Comparison of ENCODE assay signal across 1 cellular context in the genomic region with DNA sequence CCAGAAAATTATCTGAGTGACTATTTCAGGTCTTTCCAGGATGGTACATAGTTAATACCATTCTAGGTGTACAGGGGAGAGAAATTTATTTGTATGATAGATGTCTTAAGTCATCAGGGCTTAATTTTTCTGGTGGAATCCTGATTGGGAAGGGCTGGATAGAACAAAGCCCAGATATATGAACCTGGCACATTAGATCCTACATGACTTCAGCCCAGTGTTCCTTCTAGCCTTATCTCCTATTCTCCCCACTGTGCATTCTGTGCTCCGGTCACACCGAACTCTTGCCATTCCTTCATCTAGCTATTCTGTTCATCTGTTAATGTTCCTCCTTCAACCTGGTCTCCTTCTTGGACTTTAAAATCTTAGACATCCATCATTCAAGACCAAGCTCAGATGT.
A peak's percentile ranks its signal among the peaks of the same experiment; 100 is the strongest.
TF ChIP-seq lines count a peak whose summit lies in the region.

No MANE protein-coding gene starts in this region.

TF ChIP-seq in K562, 482 proteins besides CTCF, POLR2A, EP300 and RAD21 (continues in another document):
- TF ChIP-seq FOXM1 (IDR thresholded peaks at IDR 0.05; ENCODE audit: low read depth) (no peak), FOXM1 (CRISPR knock-in tag; IDR thresholded peaks at IDR 0.05; ENCODE audit: low read depth) (no peak), MGA (IDR thresholded peaks at IDR 0.05) (0 out of 2 replicates have a peak, but pooled peaks have one; percentile 23), NFRKB (IDR thresholded peaks at IDR 0.05; ENCODE audit: low read depth) (peak; percentile 17), ZFX (CRISPR knock-in tag; IDR thresholded peaks at IDR 0.05) (no peak), ZBTB9 (CRISPR knock-in tag; IDR thresholded peaks at IDR 0.05) (no peak), ZNF76 (CRISPR knock-in tag; IDR thresholded peaks at IDR 0.05; ENCODE audit: borderline replicate concordance) (no peak), GABPB1 (CRISPR knock-in tag; IDR thresholded peaks at IDR 0.05) (no peak), GTF2A2 (tag; IDR thresholded peaks at IDR 0.05) (no peak), GATAD2B (IDR thresholded peaks at IDR 0.05; ENCODE audit: borderline replicate concordance) (no peak), ZNF212 (CRISPR knock-in tag; IDR thresholded peaks at IDR 0.05) (no peak), SLC30A9 (CRISPR knock-in tag; IDR thresholded peaks at IDR 0.05) (no peak), ELF4 (CRISPR knock-in tag; IDR thresholded peaks at IDR 0.05) (0 out of 2 replicates have a peak, but pooled peaks have one; percentile 55), HNRNPK (IDR thresholded peaks at IDR 0.05; ENCODE audit: low read depth, low read length, poor library complexity, severe bottlenecking) (no peak), PRDM10 (IDR thresholded peaks at IDR 0.05; ENCODE audit: partially characterized antibody) (peak; percentile 62), AFF4 (CRISPR knock-in tag; IDR thresholded peaks at IDR 0.05) (0 out of 2 replicates have a peak, but pooled peaks have one; percentile 12), TRIM28 (IDR thresholded peaks at IDR 0.05) (no peak), MLLT1 (IDR thresholded peaks at IDR 0.05) (peak in 1 of 2 experiments; percentile 45; a peak in 1 of 4 replicates), POLR3G (IDR thresholded peaks at IDR 0.05; ENCODE audit: extremely low read depth, insufficient read length, insufficient replicate concordance) (no peak)
- TF ChIP-seq, protein P1, sequence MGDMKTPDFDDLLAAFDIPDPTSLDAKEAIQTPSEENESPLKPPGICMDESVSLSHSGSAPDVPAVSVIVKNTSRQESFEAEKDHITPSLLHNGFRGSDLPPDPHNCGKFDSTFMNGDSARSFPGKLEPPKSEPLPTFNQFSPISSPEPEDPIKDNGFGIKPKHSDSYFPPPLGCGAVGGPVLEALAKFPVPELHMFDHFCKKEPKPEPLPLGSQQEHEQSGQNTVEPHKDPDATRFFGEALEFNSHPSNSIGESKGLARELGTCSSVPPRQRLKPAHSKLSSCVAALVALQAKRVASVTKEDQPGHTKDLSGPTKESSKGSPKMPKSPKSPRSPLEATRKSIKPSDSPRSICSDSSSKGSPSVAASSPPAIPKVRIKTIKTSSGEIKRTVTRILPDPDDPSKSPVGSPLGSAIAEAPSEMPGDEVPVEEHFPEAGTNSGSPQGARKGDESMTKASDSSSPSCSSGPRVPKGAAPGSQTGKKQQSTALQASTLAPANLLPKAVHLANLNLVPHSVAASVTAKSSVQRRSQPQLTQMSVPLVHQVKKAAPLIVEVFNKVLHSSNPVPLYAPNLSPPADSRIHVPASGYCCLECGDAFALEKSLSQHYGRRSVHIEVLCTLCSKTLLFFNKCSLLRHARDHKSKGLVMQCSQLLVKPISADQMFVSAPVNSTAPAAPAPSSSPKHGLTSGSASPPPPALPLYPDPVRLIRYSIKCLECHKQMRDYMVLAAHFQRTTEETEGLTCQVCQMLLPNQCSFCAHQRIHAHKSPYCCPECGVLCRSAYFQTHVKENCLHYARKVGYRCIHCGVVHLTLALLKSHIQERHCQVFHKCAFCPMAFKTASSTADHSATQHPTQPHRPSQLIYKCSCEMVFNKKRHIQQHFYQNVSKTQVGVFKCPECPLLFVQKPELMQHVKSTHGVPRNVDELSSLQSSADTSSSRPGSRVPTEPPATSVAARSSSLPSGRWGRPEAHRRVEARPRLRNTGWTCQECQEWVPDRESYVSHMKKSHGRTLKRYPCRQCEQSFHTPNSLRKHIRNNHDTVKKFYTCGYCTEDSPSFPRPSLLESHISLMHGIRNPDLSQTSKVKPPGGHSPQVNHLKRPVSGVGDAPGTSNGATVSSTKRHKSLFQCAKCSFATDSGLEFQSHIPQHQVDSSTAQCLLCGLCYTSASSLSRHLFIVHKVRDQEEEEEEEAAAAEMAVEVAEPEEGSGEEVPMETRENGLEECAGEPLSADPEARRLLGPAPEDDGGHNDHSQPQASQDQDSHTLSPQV (IDR thresholded peaks at IDR 0.05), result no peak; the same call in 1 of the 2 replicates
